Comparison of ENCODE assay signal across 1 cellular context in genomic region chr1:203126151-203126865, GRCh38.
A peak's percentile ranks its signal among the peaks of the same experiment; 100 is the strongest.
TF ChIP-seq lines count a peak whose summit lies in the region.

No MANE protein-coding gene starts in this region.

TF ChIP-seq in K562, 482 proteins besides CTCF, POLR2A, EP300 and RAD21:
- TF ChIP-seq NFYB (IDR thresholded peaks at IDR 0.05; ENCODE audit: extremely low read depth, insufficient read length), result no peak
- TF ChIP-seq SPI1 (IDR thresholded peaks at IDR 0.05; ENCODE audit: borderline replicate concordance, low read depth, low read length), result peak; percentile 65
- 0 out of 4 replicates have a peak, but pooled peaks of 1 of the 2 experiments have one; percentile 32 for TF ChIP-seq ETV6 (IDR thresholded peaks at IDR 0.05; ENCODE audit: borderline replicate concordance in 1 of 2, low read depth in 2 of 2, low read length in 1 of 2)
- TF ChIP-seq ETV6 (CRISPR knock-in tag; IDR thresholded peaks at IDR 0.05; ENCODE audit: borderline replicate concordance), result no peak
- 0 out of 2 replicates have a peak, but pooled peaks have one; percentile 19 for TF ChIP-seq VEZF1 (CRISPR knock-in tag; IDR thresholded peaks at IDR 0.05)
TF ChIP-seq in K562: peak in this region for 3.
